Comparison of ENCODE assay signal across 13 cellular contexts in genomic region chr1:10280442-10281350, GRCh38.
A peak's percentile ranks its signal among the peaks of the same experiment; 100 is the strongest.
DNase-seq lines count a peak whose midpoint lies in the region; ATAC-seq lines count a peak whose summit lies in the region.
"Had no signal": no experiment of that assay in that cellular context is flagged by ENCODE, and none has a peak within 500 bp of the region (broad histone marks: within the 10 kb centered on the region; RNA-seq: fewer than 3 reads in every experiment).

No MANE protein-coding gene starts in this region.

- DNase-seq in AG08395 (ENCODE audit: low spot score) = peak; percentile 56
- peak; percentile 18 for DNase-seq in EL
- DNase-seq in adipocyte (ENCODE audit: low read depth) = peak; percentile 47
- DNase-seq in kidney glomerular epithelial cell (lab: John Stamatoyannopoulos, UW) = peak; percentile 13
- DNase-seq in C1 segment of cervical spinal cord (lab: John Stamatoyannopoulos, UW) = no peak
- no peak for DNase-seq in HK-2 (ENCODE audit: unreplicated experiment)
- DNase-seq in globus pallidus (ENCODE audit: low spot score) = no peak
- DNase-seq: activated B cell treated with CpG ODN at 0.5 μM for 24 hours; activated gamma-delta T cell; NCI-H2029; NK-92 treated with Interleukin-12 subunit alpha and Interleukin-12 subunit beta, amount 100 ng/mL, for 24 hours; retina had no signal

- peaks cover 69% of the 10 kb centered on the region for H3K36me3 ChIP-seq in adipocyte (ENCODE audit: control insufficient read depth, insufficient read depth, low read length, severe bottlenecking)

- H3K9ac ChIP-seq in adipocyte (ENCODE audit: low read length) = no peak overlapping the region

- H3K9me3 ChIP-seq in adipocyte (ENCODE audit: control insufficient read depth, low read length) = no peaks in the 10 kb centered on the region

- no peaks in the 10 kb centered on the region for H3K27me3 ChIP-seq in adipocyte (replicated peaks; ENCODE audit: control insufficient read depth, insufficient read depth, low read length)

- peaks cover 15% of the 10 kb centered on the region for H3K4me1 ChIP-seq in adipocyte (ENCODE audit: control insufficient read depth, insufficient read depth, low read length)

- ATAC-seq in GM21390 (IDR thresholded peaks at IDR 0.05; ENCODE audit: unreplicated experiment) = no peak

- H3K4me3 ChIP-seq in adipocyte (ENCODE audit: low read length) = peak overlapping the region; percentile 42

Comparison
In these comparisons a context has a peak if more than half of its experiments do, and no peak if none do; other contexts are left out.
1. DNase-seq: peak in AG08395 (single experiment), EL (single experiment), adipocyte (single experiment) and kidney glomerular epithelial cell (single experiment); none in C1 segment of cervical spinal cord (0 of 14), HK-2 (single experiment) and globus pallidus (single experiment).